Comparison of ENCODE assay signal across 17 cellular contexts in genomic region chr2:236600892-236601291, GRCh38.
DNase-seq lines count a peak whose midpoint lies in the region; ATAC-seq and TF ChIP-seq lines count a peak whose summit lies in the region.
"Had no signal": no experiment of that assay in that cellular context is flagged by ENCODE, and none has a peak within 500 bp of the region (broad histone marks: within the 10 kb centered on the region; RNA-seq: fewer than 3 reads in every experiment).

No MANE protein-coding gene starts in this region.

- ATAC-seq in GM18867 (IDR thresholded peaks at IDR 0.05; ENCODE audit: unreplicated experiment) = no peak
- ATAC-seq: left colon; stimulated activated naive CD8-positive, alpha-beta T cell treated with anti-CD3 and anti-CD28 coated beads, Interleukin-15, Interleukin-2, amounts not matched to agents 100 U/mL and 50 U/mL, for 24 hours had no signal

- no peak for TF ChIP-seq CTCF in GM13977 (IDR thresholded peaks at IDR 0.05; ENCODE audit: extremely low read depth, insufficient read depth, missing control alignments)

- in situ Hi-C loops in GM13977 (cut with MboI; ENCODE audit: low pct_unique_long_range_greater_than_20kb, low sequenced_read_pairs, unreplicated experiment) = no loop called here

- DNase-seq in COR-L47 (lab: John Stamatoyannopoulos, UW) (peak; percentile 34), NCI-H187 (lab: John Stamatoyannopoulos, UW) (peak; percentile 49 to 54), NCI-H69 (lab: John Stamatoyannopoulos, UW) (peak; percentile 85), cerebellar cortex (ENCODE audit: low spot score) (peak; percentile 18), GM13977 (ENCODE audit: low spot score) (no peak), ecto neural progenitor cell (ENCODE audit: low spot score) (no peak), NCI-H82 treated with DMSO at 0.1 percent for 48 hours (lab: John Stamatoyannopoulos, UW; ENCODE audit: unreplicated experiment) (no peak)
- DNase-seq: activated CD4-positive, alpha-beta T cell treated with anti-CD3 and anti-CD28 coated beads, Interleukin-2, amount 10 ng/mL, durations not matched to agents 24 days and 14 days; activated naive CD4-positive, alpha-beta T cell treated with Interleukin-2 at 50 U/mL for 16 hours; activated T-cell treated with anti-CD3 and anti-CD28 coated beads for 4 hours; foreskin melanocyte; left colon; NCI-H1694 treated with DMSO at 0.1 percent for 48 hours; PC-9; retina; stimulated activated naive CD8-positive, alpha-beta T cell treated with anti-CD3 and anti-CD28 coated beads, Interleukin-15, Interleukin-2, amounts not matched to agents 100 U/mL and 50 U/mL, for 24 hours had no signal

Comparison
In these comparisons a context has a peak if more than half of its experiments do, and no peak if none do; other contexts are left out.
1. DNase-seq: peak in COR-L47 (single experiment), NCI-H187 (2 of 2), NCI-H69 (single experiment) and cerebellar cortex (single experiment); none in GM13977 (single experiment), ecto neural progenitor cell (single experiment) and NCI-H82 treated with DMSO at 0.1 percent for 48 hours (single experiment).